Comparison of ENCODE assay signal across 1 cellular context in the genomic region with DNA sequence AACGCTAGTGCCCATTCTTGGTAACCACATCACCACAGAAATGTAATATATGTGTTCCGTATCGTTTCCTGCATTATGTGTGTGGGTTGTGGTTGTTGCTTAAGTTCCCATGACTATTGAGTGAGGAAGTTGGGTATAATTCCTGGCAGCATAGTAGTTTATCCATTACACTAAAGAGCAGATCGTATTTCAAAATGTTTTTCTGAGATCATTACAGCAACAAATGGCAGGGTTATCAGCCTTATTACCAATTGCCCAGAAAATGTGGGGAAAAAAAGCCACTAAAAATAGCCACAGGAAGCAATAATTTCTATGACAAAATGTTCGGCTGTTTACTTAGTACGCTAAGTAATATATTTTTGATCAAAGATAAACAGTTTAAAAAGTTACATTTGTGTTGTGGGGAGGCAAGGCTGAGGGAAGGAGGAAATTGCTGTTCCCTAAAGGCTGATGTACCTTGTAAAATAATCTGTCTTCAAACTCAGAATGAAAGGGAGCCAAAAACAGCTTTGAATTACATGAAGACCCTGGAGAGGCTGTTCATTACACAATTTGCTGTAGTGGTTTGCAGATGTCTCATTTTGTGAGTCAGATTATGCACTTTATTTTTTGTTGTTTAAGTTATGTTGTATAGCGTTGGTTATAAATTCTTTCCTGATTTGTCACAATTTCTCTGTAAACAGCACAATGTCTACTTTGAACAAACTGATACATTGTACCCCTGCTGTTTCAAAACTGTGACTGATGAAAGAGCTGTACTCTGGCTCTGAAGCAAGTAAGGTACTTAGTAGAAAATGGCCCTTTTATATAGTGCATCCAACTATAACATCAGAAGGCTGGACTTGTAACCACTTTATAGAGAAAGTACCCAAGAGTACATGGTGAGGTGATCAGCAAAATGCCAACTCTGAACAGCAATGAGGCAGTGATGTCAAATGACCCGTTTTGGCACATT.
TF ChIP-seq lines count a peak whose summit lies in the region.

No MANE protein-coding gene starts in this region.

TF ChIP-seq in HEK293, 187 proteins besides CTCF, POLR2A, EP300 and RAD21 (continued from another document and continues in another):
- TF ChIP-seq, protein P1, sequence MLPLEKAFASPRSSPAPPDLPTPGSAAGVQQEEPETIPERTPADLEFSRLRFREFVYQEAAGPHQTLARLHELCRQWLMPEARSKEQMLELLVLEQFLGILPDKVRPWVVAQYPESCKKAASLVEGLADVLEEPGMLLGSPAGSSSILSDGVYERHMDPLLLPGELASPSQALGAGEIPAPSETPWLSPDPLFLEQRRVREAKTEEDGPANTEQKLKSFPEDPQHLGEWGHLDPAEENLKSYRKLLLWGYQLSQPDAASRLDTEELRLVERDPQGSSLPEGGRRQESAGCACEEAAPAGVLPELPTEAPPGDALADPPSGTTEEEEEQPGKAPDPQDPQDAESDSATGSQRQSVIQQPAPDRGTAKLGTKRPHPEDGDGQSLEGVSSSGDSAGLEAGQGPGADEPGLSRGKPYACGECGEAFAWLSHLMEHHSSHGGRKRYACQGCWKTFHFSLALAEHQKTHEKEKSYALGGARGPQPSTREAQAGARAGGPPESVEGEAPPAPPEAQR (tag by site-specific recombination; IDR thresholded peaks at IDR 0.05), result peak; percentile 89
- TF ChIP-seq ZBTB48 (tag by site-specific recombination; IDR thresholded peaks at IDR 0.05) (peak; percentile 93), KLF17 (tag by site-specific recombination; IDR thresholded peaks at IDR 0.05) (no peak), SCRT2 (tag by site-specific recombination; IDR thresholded peaks at IDR 0.05) (peak; percentile 99), ZNF184 (tag by site-specific recombination; IDR thresholded peaks at IDR 0.05) (peak; percentile 85), FEZF1 (tag by site-specific recombination; IDR thresholded peaks at IDR 0.05) (peak; percentile 99), ZSCAN23 (tag by site-specific recombination; IDR thresholded peaks at IDR 0.05) (peak; percentile 95), ZNF768 (tag by site-specific recombination; IDR thresholded peaks at IDR 0.05) (0 out of 2 replicates have a peak, but pooled peaks have one; percentile 7), ZNF423 (tag by site-specific recombination; IDR thresholded peaks at IDR 0.05) (peak; percentile 37; the same call in 1 of the 2 replicates), ZNF391 (tag by site-specific recombination; IDR thresholded peaks at IDR 0.05; ENCODE audit: borderline replicate concordance, low read depth) (peak; percentile 91), ZNF600 (tag by site-specific recombination; IDR thresholded peaks at IDR 0.05) (peak; percentile 93), SP3 (tag by site-specific recombination; IDR thresholded peaks at IDR 0.05) (peak; percentile 61; the same call in 1 of the 2 replicates), KLF9 (tag by site-specific recombination; IDR thresholded peaks at IDR 0.05; ENCODE audit: low read depth) (peak; percentile 32; the same call in 1 of the 2 replicates), ZNF747 (tag by site-specific recombination; IDR thresholded peaks at IDR 0.05) (no peak), ZSCAN16 (tag by site-specific recombination; IDR thresholded peaks at IDR 0.05) (peak; percentile 25; the same call in 1 of the 2 replicates), GFI1B (tag by site-specific recombination; IDR thresholded peaks at IDR 0.05) (peak; percentile 89), ZEB2 (tag by site-specific recombination; IDR thresholded peaks at IDR 0.05) (peak; percentile 99), ZNF37A (tag by site-specific recombination; IDR thresholded peaks at IDR 0.05) (no peak), ZBTB1 (tag by site-specific recombination; IDR thresholded peaks at IDR 0.05) (peak; percentile 92; the same call in 1 of the 2 replicates), SETDB1 (IDR thresholded peaks at IDR 0.05; ENCODE audit: insufficient read length, low read length) (peak; percentile 71), RBAK (tag by site-specific recombination; IDR thresholded peaks at IDR 0.05) (no peak), ZBTB8A (tag by site-specific recombination; IDR thresholded peaks at IDR 0.05) (peak; percentile 77), PRDM1 (tag by site-specific recombination; IDR thresholded peaks at IDR 0.05) (no peak), ZNF76 (tag by site-specific recombination; IDR thresholded peaks at IDR 0.05; ENCODE audit: borderline replicate concordance, low read depth) (peak; percentile 65), KLF8 (tag by site-specific recombination; IDR thresholded peaks at IDR 0.05) (peak; percentile 92), ZNF174 (tag by site-specific recombination; IDR thresholded peaks at IDR 0.05) (peak; percentile 94; the same call in 1 of the 2 replicates), ZNF561 (tag by site-specific recombination; IDR thresholded peaks at IDR 0.05; ENCODE audit: borderline replicate concordance) (peak; percentile 98), ZNF416 (tag by site-specific recombination; IDR thresholded peaks at IDR 0.05) (no peak), KLF10 (tag by site-specific recombination; IDR thresholded peaks at IDR 0.05) (peak; percentile 93), IKZF3 (tag by site-specific recombination; IDR thresholded peaks at IDR 0.05) (peak; percentile 99), OSR2 (tag by site-specific recombination; IDR thresholded peaks at IDR 0.05) (peak; percentile 99), MZF1 (tag by site-specific recombination; IDR thresholded peaks at IDR 0.05; ENCODE audit: borderline replicate concordance) (peak; percentile 100), ZNF629 (tag by site-specific recombination; IDR thresholded peaks at IDR 0.05) (peak; percentile 94), ZNF580 (tag by site-specific recombination; IDR thresholded peaks at IDR 0.05) (peak; percentile 98), TCF7L2 (IDR thresholded peaks at IDR 0.05; ENCODE audit: borderline replicate concordance, low read depth, low read length) (peak; percentile 89), YY2 (tag by site-specific recombination; IDR thresholded peaks at IDR 0.05) (peak; percentile 50; the same call in 1 of the 2 replicates), KLF7 (tag by site-specific recombination; IDR thresholded peaks at IDR 0.05; ENCODE audit: borderline replicate concordance) (peak; percentile 96), ZNF449 (tag by site-specific recombination; IDR thresholded peaks at IDR 0.05) (peak; percentile 63; the same call in 1 of the 2 replicates), ZNF324 (tag by site-specific recombination; IDR thresholded peaks at IDR 0.05) (peak; percentile 80), SP7 (tag by site-specific recombination; IDR thresholded peaks at IDR 0.05) (peak; percentile 99), ZNF223 (tag by site-specific recombination; IDR thresholded peaks at IDR 0.05) (no peak), ZNF146 (tag by site-specific recombination; IDR thresholded peaks at IDR 0.05) (peak; percentile 99), ZNF549 (tag by site-specific recombination; IDR thresholded peaks at IDR 0.05) (no peak; the same call in 1 of the 2 replicates), ZNF23 (tag by site-specific recombination; IDR thresholded peaks at IDR 0.05; ENCODE audit: borderline replicate concordance) (no peak), YY1 (tag by site-specific recombination; IDR thresholded peaks at IDR 0.05) (peak; percentile 59; the same call in 1 of the 2 replicates), ZNF121 (tag by site-specific recombination; IDR thresholded peaks at IDR 0.05) (peak; percentile 50; the same call in 1 of the 2 replicates), KLF16 (tag by site-specific recombination; IDR thresholded peaks at IDR 0.05) (no peak; the same call in 1 of the 2 replicates), ZFP41 (tag by site-specific recombination; IDR thresholded peaks at IDR 0.05; ENCODE audit: borderline replicate concordance) (no peak)
- TF ChIP-seq, protein P2, sequence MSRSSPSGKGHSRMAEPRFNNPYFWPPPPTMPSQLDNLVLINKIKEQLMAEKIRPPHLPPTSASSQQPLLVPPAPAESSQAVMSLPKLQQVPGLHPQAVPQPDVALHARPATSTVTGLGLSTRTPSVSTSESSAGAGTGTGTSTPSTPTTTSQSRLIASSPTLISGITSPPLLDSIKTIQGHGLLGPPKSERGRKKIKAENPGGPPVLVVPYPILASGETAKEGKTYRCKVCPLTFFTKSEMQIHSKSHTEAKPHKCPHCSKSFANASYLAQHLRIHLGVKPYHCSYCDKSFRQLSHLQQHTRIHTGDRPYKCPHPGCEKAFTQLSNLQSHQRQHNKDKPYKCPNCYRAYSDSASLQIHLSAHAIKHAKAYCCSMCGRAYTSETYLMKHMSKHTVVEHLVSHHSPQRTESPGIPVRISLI (tag by site-specific recombination; IDR thresholded peaks at IDR 0.05), result peak; percentile 100
- TF ChIP-seq, protein P3, sequence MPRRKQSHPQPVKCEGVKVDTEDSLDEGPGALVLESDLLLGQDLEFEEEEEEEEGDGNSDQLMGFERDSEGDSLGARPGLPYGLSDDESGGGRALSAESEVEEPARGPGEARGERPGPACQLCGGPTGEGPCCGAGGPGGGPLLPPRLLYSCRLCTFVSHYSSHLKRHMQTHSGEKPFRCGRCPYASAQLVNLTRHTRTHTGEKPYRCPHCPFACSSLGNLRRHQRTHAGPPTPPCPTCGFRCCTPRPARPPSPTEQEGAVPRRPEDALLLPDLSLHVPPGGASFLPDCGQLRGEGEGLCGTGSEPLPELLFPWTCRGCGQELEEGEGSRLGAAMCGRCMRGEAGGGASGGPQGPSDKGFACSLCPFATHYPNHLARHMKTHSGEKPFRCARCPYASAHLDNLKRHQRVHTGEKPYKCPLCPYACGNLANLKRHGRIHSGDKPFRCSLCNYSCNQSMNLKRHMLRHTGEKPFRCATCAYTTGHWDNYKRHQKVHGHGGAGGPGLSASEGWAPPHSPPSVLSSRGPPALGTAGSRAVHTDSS (tag by site-specific recombination; IDR thresholded peaks at IDR 0.05), result peak; percentile 71
- TF ChIP-seq, protein P4, sequence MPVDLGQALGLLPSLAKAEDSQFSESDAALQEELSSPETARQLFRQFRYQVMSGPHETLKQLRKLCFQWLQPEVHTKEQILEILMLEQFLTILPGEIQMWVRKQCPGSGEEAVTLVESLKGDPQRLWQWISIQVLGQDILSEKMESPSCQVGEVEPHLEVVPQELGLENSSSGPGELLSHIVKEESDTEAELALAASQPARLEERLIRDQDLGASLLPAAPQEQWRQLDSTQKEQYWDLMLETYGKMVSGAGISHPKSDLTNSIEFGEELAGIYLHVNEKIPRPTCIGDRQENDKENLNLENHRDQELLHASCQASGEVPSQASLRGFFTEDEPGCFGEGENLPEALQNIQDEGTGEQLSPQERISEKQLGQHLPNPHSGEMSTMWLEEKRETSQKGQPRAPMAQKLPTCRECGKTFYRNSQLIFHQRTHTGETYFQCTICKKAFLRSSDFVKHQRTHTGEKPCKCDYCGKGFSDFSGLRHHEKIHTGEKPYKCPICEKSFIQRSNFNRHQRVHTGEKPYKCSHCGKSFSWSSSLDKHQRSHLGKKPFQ (tag by site-specific recombination; IDR thresholded peaks at IDR 0.05), result no peak; the same call in 1 of the 2 replicates
- TF ChIP-seq, protein P5, sequence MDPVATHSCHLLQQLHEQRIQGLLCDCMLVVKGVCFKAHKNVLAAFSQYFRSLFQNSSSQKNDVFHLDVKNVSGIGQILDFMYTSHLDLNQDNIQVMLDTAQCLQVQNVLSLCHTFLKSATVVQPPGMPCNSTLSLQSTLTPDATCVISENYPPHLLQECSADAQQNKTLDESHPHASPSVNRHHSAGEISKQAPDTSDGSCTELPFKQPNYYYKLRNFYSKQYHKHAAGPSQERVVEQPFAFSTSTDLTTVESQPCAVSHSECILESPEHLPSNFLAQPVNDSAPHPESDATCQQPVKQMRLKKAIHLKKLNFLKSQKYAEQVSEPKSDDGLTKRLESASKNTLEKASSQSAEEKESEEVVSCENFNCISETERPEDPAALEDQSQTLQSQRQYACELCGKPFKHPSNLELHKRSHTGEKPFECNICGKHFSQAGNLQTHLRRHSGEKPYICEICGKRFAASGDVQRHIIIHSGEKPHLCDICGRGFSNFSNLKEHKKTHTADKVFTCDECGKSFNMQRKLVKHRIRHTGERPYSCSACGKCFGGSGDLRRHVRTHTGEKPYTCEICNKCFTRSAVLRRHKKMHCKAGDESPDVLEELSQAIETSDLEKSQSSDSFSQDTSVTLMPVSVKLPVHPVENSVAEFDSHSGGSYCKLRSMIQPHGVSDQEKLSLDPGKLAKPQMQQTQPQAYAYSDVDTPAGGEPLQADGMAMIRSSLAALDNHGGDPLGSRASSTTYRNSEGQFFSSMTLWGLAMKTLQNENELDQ (tag by site-specific recombination; IDR thresholded peaks at IDR 0.05; ENCODE audit: low read depth), result no peak
- TF ChIP-seq, protein P6, sequence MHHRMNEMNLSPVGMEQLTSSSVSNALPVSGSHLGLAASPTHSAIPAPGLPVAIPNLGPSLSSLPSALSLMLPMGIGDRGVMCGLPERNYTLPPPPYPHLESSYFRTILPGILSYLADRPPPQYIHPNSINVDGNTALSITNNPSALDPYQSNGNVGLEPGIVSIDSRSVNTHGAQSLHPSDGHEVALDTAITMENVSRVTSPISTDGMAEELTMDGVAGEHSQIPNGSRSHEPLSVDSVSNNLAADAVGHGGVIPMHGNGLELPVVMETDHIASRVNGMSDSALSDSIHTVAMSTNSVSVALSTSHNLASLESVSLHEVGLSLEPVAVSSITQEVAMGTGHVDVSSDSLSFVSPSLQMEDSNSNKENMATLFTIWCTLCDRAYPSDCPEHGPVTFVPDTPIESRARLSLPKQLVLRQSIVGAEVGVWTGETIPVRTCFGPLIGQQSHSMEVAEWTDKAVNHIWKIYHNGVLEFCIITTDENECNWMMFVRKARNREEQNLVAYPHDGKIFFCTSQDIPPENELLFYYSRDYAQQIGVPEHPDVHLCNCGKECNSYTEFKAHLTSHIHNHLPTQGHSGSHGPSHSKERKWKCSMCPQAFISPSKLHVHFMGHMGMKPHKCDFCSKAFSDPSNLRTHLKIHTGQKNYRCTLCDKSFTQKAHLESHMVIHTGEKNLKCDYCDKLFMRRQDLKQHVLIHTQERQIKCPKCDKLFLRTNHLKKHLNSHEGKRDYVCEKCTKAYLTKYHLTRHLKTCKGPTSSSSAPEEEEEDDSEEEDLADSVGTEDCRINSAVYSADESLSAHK (tag by site-specific recombination; IDR thresholded peaks at IDR 0.05), result peak; percentile 95
